ENCODE assay signal across 13 cellular contexts in the genomic region with DNA sequence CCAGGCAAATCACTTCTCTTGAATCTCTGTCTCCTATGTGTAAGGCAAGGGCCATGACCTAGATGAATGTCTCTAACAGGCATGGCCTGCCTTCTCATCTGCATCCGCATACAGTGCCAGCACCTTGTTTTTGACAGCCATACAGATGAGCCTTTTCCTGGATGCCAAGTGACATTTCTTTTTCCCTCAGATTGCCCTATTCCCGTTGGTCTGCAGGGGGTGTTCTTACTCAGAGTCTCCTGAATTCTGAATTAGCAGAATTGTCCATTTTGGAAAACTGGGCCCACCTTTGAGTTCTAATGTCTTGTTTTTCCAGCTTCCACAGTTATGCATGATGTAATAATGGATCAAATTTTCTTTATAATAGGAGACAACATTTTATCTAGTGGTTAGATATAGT.
DNase-seq lines count a peak whose midpoint lies in the region; ATAC-seq and TF ChIP-seq lines count a peak whose summit lies in the region.
"Had no signal": no experiment of that assay in that cellular context is flagged by ENCODE, and none has a peak within 500 bp of the region (broad histone marks: within the 10 kb centered on the region; RNA-seq: fewer than 3 reads in every experiment).

No MANE protein-coding gene starts in this region.

- TF ChIP-seq CTCF in PC-3 (conservative IDR thresholded peaks at IDR 0.05; ENCODE audit: low read depth, low read length) = peak; percentile 60
- TF ChIP-seq CTCF in esophagus muscularis mucosa (IDR thresholded peaks at IDR 0.05) = peak in 2 of 3 experiments; percentile 18 to 30
- no peak for TF ChIP-seq CTCF in gastrocnemius medialis (IDR thresholded peaks at IDR 0.05 in 4 of 5, conservative IDR thresholded peaks at IDR 0.05 in 1 of 5)
- TF ChIP-seq CTCF in mesothelial cell of epicardium (IDR thresholded peaks at IDR 0.05; ENCODE audit: unreplicated experiment) = no peak

- no peak overlapping the region for H3K4me2 ChIP-seq in PC-3 (ENCODE audit: low read length)

- H3K27ac Mint-ChIP-seq in activated naive CD4-positive, alpha-beta T cell treated with anti-CD3 and anti-CD28 coated beads, Interleukin-2, amount 50 U/mL, for 24 hours = peak overlapping the region; percentile 31
- H3K27ac Mint-ChIP-seq in activated naive CD4-positive, alpha-beta T cell treated with anti-CD3 and anti-CD28 coated beads, Interleukin-2, amount 50 U/mL, for 72 hours = no peak overlapping the region
- H3K27ac Mint-ChIP-seq in mesothelial cell of epicardium = no peak overlapping the region
- H3K27ac Mint-ChIP-seq: B cell; T-helper 1 cell treated with Interleukin-12 subunit alpha and Interleukin-12 subunit beta and Interleukin-4 antibody, amounts not matched to agents 30 μg/mL and 1 μg/mL, for 36 hours had no signal

- no peaks in the 10 kb centered on the region for H3K27me3 Mint-ChIP-seq in activated naive CD4-positive, alpha-beta T cell treated with anti-CD3 and anti-CD28 coated beads, Interleukin-2, amount 50 U/mL, for 24 hours
- peaks cover 51% of the 10 kb centered on the region for H3K27me3 Mint-ChIP-seq in mesothelial cell of epicardium (ENCODE audit: low read depth)

- 46% methylated on average over 2 of the region's 2 CpGs for WGBS in esophagus muscularis mucosa

- intact Hi-C loops in PC-3 (cut with micrococcal nuclease) (no loop called here), esophagus muscularis mucosa (cut with DNase I) (no loop called here), gastrocnemius medialis (cut with DNase I; ENCODE audit: low total_unique reads) (loop anchor here (10.0 kb wide), 1 partner anchor 179 kb away; a partner anchor contains a TSS)

- DNase-seq in activated naive CD4-positive, alpha-beta T cell treated with anti-CD3 and anti-CD28 coated beads, Interleukin-2, amount 50 U/mL, for 72 hours (ENCODE audit: low spot score in 2 of 2) = no peak
- DNase-seq in PC-3 (peak; percentile 45), esophagus muscularis mucosa (ENCODE audit: extremely low spot score) (no peak), gastrocnemius medialis (no peak), mesothelial cell of epicardium (ENCODE audit: low spot score in 2 of 2, unreplicated experiment in 2 of 2) (no peak)
- DNase-seq in activated CD8-positive, alpha-beta memory T cell treated with anti-CD3 and anti-CD28 coated beads for 24 hours = no peak
- DNase-seq: NCI-H1436 treated with DMSO at 0.1 percent for 48 hours, small intestine, upper lobe of left lung had no signal

- no peaks in the 10 kb centered on the region for H3K9me2 ChIP-seq in PC-3 (replicated peaks; ENCODE audit: low read length)

- H3K4me1 ChIP-seq in PC-3 (ENCODE audit: insufficient read depth, low read length) = peaks cover 16% of the 10 kb centered on the region
- H3K4me1 ChIP-seq in esophagus muscularis mucosa = peaks cover 3 to 19% (median 16%) of the 10 kb centered on the region in 4 donors
- peaks cover 32 to 34% of the 10 kb centered on the region in 2 donors for H3K4me1 ChIP-seq in gastrocnemius medialis
- H3K4me1 ChIP-seq: upper lobe of left lung had no signal

- no peaks in the 10 kb centered on the region for H3K79me2 ChIP-seq in PC-3 (ENCODE audit: low read length)

- POLR2A ChIA-PET in PC-3 (lab: Charles Lee; ENCODE audit: unreplicated experiment) = no interaction called here

- in situ Hi-C loops in gastrocnemius medialis (cut with MboI; ENCODE audit: low sequenced_read_pairs in 4 of 4) = no loop called here

- no peaks in the 10 kb centered on the region for H4K20me1 ChIP-seq in PC-3 (ENCODE audit: low read length)

- CTCF ChIA-PET in PC-3 (lab: Charles Lee) = no interaction called here

- no TSS peak for BruUV-seq in PC-3 (replicated peaks; lab: Mats Ljungman, UMichigan)

- no peak overlapping the region for H2AFZ ChIP-seq in PC-3 (ENCODE audit: low read length)

- H3K4me3 ChIP-seq in PC-3 (ENCODE audit: low read length) = no peak overlapping the region
- no peak overlapping the region for H3K4me3 ChIP-seq in esophagus muscularis mucosa
- no peak overlapping the region for H3K4me3 ChIP-seq in gastrocnemius medialis
- H3K4me3 ChIP-seq: upper lobe of left lung had no signal

- peaks cover 42% of the 10 kb centered on the region; the same call in 1 of the 2 replicates for H3K27me3 ChIP-seq in PC-3 (ENCODE audit: low read length)
- no peaks in the 10 kb centered on the region for H3K27me3 ChIP-seq in esophagus muscularis mucosa
- H3K27me3 ChIP-seq in gastrocnemius medialis = no peaks in the 10 kb centered on the region
- H3K27me3 ChIP-seq: upper lobe of left lung had no signal

- H3K4me3 Mint-ChIP-seq in activated naive CD4-positive, alpha-beta T cell treated with anti-CD3 and anti-CD28 coated beads, Interleukin-2, amount 50 U/mL, for 24 hours = no peak overlapping the region
- no peak overlapping the region for H3K4me3 Mint-ChIP-seq in mesothelial cell of epicardium
- H3K4me3 Mint-ChIP-seq: B cell; T-helper 1 cell treated with Interleukin-12 subunit alpha and Interleukin-12 subunit beta and Interleukin-4 antibody, amounts not matched to agents 30 μg/mL and 1 μg/mL, for 36 hours had no signal

- H3K27ac ChIP-seq in PC-3 (ENCODE audit: low read length) = no peak overlapping the region
- peak overlapping the region in 1 of 4 donors; percentile 13 for H3K27ac ChIP-seq in esophagus muscularis mucosa (replicated peaks in 1 of 4)
- H3K27ac ChIP-seq in gastrocnemius medialis = peak overlapping the region in 3 of 4 donors; percentile 71 to 81 (median 75)
- H3K27ac ChIP-seq: upper lobe of left lung had no signal

- peaks cover 3% of the 10 kb centered on the region for H3K4me1 Mint-ChIP-seq in activated naive CD4-positive, alpha-beta T cell treated with anti-CD3 and anti-CD28 coated beads, Interleukin-2, amount 50 U/mL, for 24 hours
- H3K4me1 Mint-ChIP-seq in mesothelial cell of epicardium = no peaks in the 10 kb centered on the region
- H3K4me1 Mint-ChIP-seq: B cell had no signal

- H3F3A ChIP-seq in PC-3 (ENCODE audit: low read length, unreplicated experiment) = no peaks in the 10 kb centered on the region

- no peak for ATAC-seq in activated naive CD4-positive, alpha-beta T cell treated with anti-CD3 and anti-CD28 coated beads, Interleukin-2, amount 50 U/mL, for 72 hours
- ATAC-seq in PC-3 = no peak
- ATAC-seq in gastrocnemius medialis = no peak
- ATAC-seq in GM18868 (IDR thresholded peaks at IDR 0.05; ENCODE audit: unreplicated experiment) = no peak

- no peaks in the 10 kb centered on the region for H3K36me3 ChIP-seq in PC-3 (ENCODE audit: low read depth, low read length)
- H3K36me3 ChIP-seq in esophagus muscularis mucosa = no peaks in the 10 kb centered on the region
- H3K36me3 ChIP-seq in gastrocnemius medialis = no peaks in the 10 kb centered on the region
- H3K36me3 ChIP-seq: upper lobe of left lung had no signal

- H3K36me3 Mint-ChIP-seq in activated naive CD4-positive, alpha-beta T cell treated with anti-CD3 and anti-CD28 coated beads, Interleukin-2, amount 50 U/mL, for 24 hours = no peaks in the 10 kb centered on the region
- no peaks in the 10 kb centered on the region for H3K36me3 Mint-ChIP-seq in activated naive CD4-positive, alpha-beta T cell treated with anti-CD3 and anti-CD28 coated beads, Interleukin-2, amount 50 U/mL, for 72 hours
- H3K36me3 Mint-ChIP-seq in mesothelial cell of epicardium = no peaks in the 10 kb centered on the region

- H3K9ac ChIP-seq in PC-3 (ENCODE audit: low read length) = no peak overlapping the region

- no peaks in the 10 kb centered on the region for H3K9me3 Mint-ChIP-seq in activated naive CD4-positive, alpha-beta T cell treated with anti-CD3 and anti-CD28 coated beads, Interleukin-2, amount 50 U/mL, for 24 hours
- no peaks in the 10 kb centered on the region for H3K9me3 Mint-ChIP-seq in activated naive CD4-positive, alpha-beta T cell treated with anti-CD3 and anti-CD28 coated beads, Interleukin-2, amount 50 U/mL, for 72 hours
- no peaks in the 10 kb centered on the region for H3K9me3 Mint-ChIP-seq in mesothelial cell of epicardium
- H3K9me3 Mint-ChIP-seq: T-helper 1 cell treated with Interleukin-12 subunit alpha and Interleukin-12 subunit beta and Interleukin-4 antibody, amounts not matched to agents 30 μg/mL and 1 μg/mL, for 36 hours had no signal

- no peak for TF ChIP-seq POLR2A in esophagus muscularis mucosa (IDR thresholded peaks at IDR 0.05; ENCODE audit: low read depth)
- no peak for TF ChIP-seq POLR2A in gastrocnemius medialis (IDR thresholded peaks at IDR 0.05)

- no peaks in the 10 kb centered on the region for H3K9me3 ChIP-seq in PC-3 (ENCODE audit: low read length)
- H3K9me3 ChIP-seq in esophagus muscularis mucosa = no peaks in the 10 kb centered on the region
- H3K9me3 ChIP-seq in gastrocnemius medialis = no peaks in the 10 kb centered on the region
- H3K9me3 ChIP-seq: upper lobe of left lung had no signal

- TF ChIP-seq EP300 in esophagus muscularis mucosa (IDR thresholded peaks at IDR 0.05) = no peak

Comparison
In these comparisons a context has a peak if more than half of its experiments do, and no peak if none do; other contexts are left out.
1. CTCF ChIP-seq: peak in PC-3 (single experiment) and esophagus muscularis mucosa (2 of 3); none in gastrocnemius medialis (0 of 5) and mesothelial cell of epicardium (single experiment).